Comparison of ENCODE assay signal across 8 cellular contexts in genomic region chr16:4116328-4117249, GRCh38. TPM values are rescaled to one million over a fixed set of nuclear protein-coding genes. Genes with fewer than 3 reads are reported as not detected.
DNase-seq lines count a peak whose midpoint lies in the region; ATAC-seq and TF ChIP-seq lines count a peak whose summit lies in the region.

Gene ADCY9 (minus strand): TSS chr16:4116442. CDS start chr16:4115442, 1,000 bp downstream.

- no peak for TF ChIP-seq EP300 in stomach (IDR thresholded peaks at IDR 0.05)

- no peaks in the 10 kb centered on the region for H3K9me3 ChIP-seq in stomach

- WGBS in stomach, 5 donors = 4 to 10% (median 7%) methylated on average over 20 to 104 of the region's 104 CpGs

- no peaks in the 10 kb centered on the region for H3K36me3 ChIP-seq in stomach

- H3K9me3 Mint-ChIP-seq in neural crest cell = no peaks in the 10 kb centered on the region

- H3K27me3 ChIP-seq in stomach = peaks cover 0 to 4% (median 0%) of the 10 kb centered on the region in 3 donors

- H3K27ac Mint-ChIP-seq in neural crest cell (ENCODE audit: unreplicated experiment) = no peak within 1 kb of the TSS

- TF ChIP-seq POLR2A in GM18951 (IDR thresholded peaks at IDR 0.05; ENCODE audit: extremely low read depth, insufficient read depth, insufficient read length) (peak; percentile 21), stomach (IDR thresholded peaks at IDR 0.05) (no peak)

- peak within 1 kb of the TSS; percentile 50 to 85 (median 76) for H3K27ac ChIP-seq in stomach

- H3K4me1 ChIP-seq in stomach = peaks cover 29 to 49% (median 42%) of the 10 kb centered on the region in 4 donors

- in situ Hi-C loops in GM18951 (cut with MboI; ENCODE audit: low sequenced_read_pairs, unreplicated experiment) = no loop called here

- no peak for TF ChIP-seq CTCF in AG10803 (conservative IDR thresholded peaks at IDR 0.05; ENCODE audit: low read length)
- TF ChIP-seq CTCF in neural crest cell (conservative IDR thresholded peaks at IDR 0.05) = no peak
- TF ChIP-seq CTCF in stomach (IDR thresholded peaks at IDR 0.05) = no peak

- ATAC-seq in HG03558 (IDR thresholded peaks at IDR 0.05; ENCODE audit: extremely low read depth, unreplicated experiment) = peak; percentile 47

- peaks cover 4% of the 10 kb centered on the region for H3K36me3 Mint-ChIP-seq in neural crest cell (ENCODE audit: low read depth)

- H3K27me3 Mint-ChIP-seq in neural crest cell (ENCODE audit: low read depth) = peaks cover 18% of the 10 kb centered on the region

- H3K4me3 ChIP-seq in AG10803 (ENCODE audit: low read length) = peak within 1 kb of the TSS; percentile 77
- peak within 1 kb of the TSS; percentile 64 to 78 (median 70) for H3K4me3 ChIP-seq in stomach

- peaks cover 34% of the 10 kb centered on the region for H3K4me1 Mint-ChIP-seq in neural crest cell

- H3K4me3 Mint-ChIP-seq in neural crest cell = peak within 1 kb of the TSS; percentile 85

- peak; percentile 73 for DNase-seq in AG10803 (ENCODE audit: low read depth)
- peak; percentile 75 for DNase-seq in RPMI7951 (ENCODE audit: low read depth)
- peak in 3 of 4 experiments; percentile 30 to 77 (median 52) for DNase-seq in activated naive CD4-positive, alpha-beta T cell (lab: John Stamatoyannopoulos, UW)
- peak; percentile 37 for DNase-seq in foreskin melanocyte
- peak; percentile 72 for DNase-seq in neural crest cell (ENCODE audit: low read depth, low spot score)
- DNase-seq in stomach = peak; percentile 80

- intact Hi-C loops in stomach (cut with DNase I; ENCODE audit: low total_unique reads) = loop anchor here (10.0 kb wide), 1 partner anchor 132 kb away; no protein-coding TSS in a partner anchor

RNA-seq across cellular contexts. Expression of gene ADCY9, which starts in this region (rescaled TPM):
- 6.9 and 7.8 TPM in 2 replicates for total RNA-seq in RPMI7951 (2014; rRNA removed; shearing (Covaris generic))
- total RNA-seq in neural crest cell (9.4 and 11.6 TPM in 2 replicates), stomach (10 to 100 TPM; 12.1 to 55.0 (median 15.8) TPM)
- 1 to 10 TPM; 1.7 to 2.7 (median 2.5) TPM for polyA plus RNA-seq in stomach

Comparison
In these comparisons a context has a peak if more than half of its experiments do, and no peak if none do; other contexts are left out.
1. Peak in every context shown above with its lines: DNase-seq, ATAC-seq, H3K4me3 ChIP-seq and H3K27ac ChIP-seq.